In genomic region chr1:87265786-87266185, GRCh38 we compare ENCODE assay signal across 32 cellular contexts.
"Had no signal": no experiment of that assay in that cellular context is flagged by ENCODE, and none has a peak within 500 bp of the region (broad histone marks: within the 10 kb centered on the region; RNA-seq: fewer than 3 reads in every experiment).

No MANE protein-coding gene starts in this region.

- H3K4me1 ChIP-seq: adrenal gland, ascending aorta, body of pancreas, breast epithelium had no signal

- H3K9me3 ChIP-seq: adrenal gland, ascending aorta, body of pancreas, breast epithelium had no signal

- H3K27me3 ChIP-seq: adrenal gland, ascending aorta, body of pancreas, brain microvascular endothelial cell, breast epithelium, cardiac muscle cell had no signal

- H3K27ac ChIP-seq: adrenal gland, ascending aorta, body of pancreas, brain microvascular endothelial cell, breast epithelium, cardiac muscle cell had no signal

- ATAC-seq: activated naive CD4-positive, alpha-beta T cell treated with anti-CD3 and anti-CD28 coated beads, Interleukin-2, amount 50 U/mL, for 72 hours; activated naive CD8-positive, alpha-beta T cell treated with anti-CD3 and anti-CD28 coated beads, Interleukin-2, amount 50 U/mL, for 24 hours; activated T-cell treated with anti-CD3 and anti-CD28 coated beads, Interleukin-2, amount 50 U/mL, for 4 hours; activated T-cell treated with anti-CD3 and anti-CD28 coated beads, Interleukin-2, amount 50 U/mL, for 72 hours; activated T-helper 17 cell treated with anti-CD3 and anti-CD28 coated beads, Interleukin-2, amount 50 U/mL, for 72 hours; body of pancreas had no signal

- H3K4me3 ChIP-seq: adrenal gland, ascending aorta, body of pancreas, breast epithelium, cardiac muscle cell had no signal

- H3K36me3 ChIP-seq: adrenal gland, ascending aorta, brain microvascular endothelial cell, breast epithelium, cardiac muscle cell had no signal

- DNase-seq: activated effector memory CD4-positive, alpha-beta T cell treated with anti-CD3 and anti-CD28 coated beads, Interleukin-2, amount 50 U/mL, for 16 hours; activated effector memory CD4-positive, alpha-beta T cell treated with Interleukin-2 at 50 U/mL for 16 hours; activated gamma-delta T cell; activated gamma-delta T cell treated with Interleukin-2 at 50 U/mL for 16 hours; activated naive CD4-positive, alpha-beta T cell; activated naive CD4-positive, alpha-beta T cell treated with anti-CD3 and anti-CD28 coated beads for 36 hours; activated naive CD4-positive, alpha-beta T cell treated with anti-CD3 and anti-CD28 coated beads, Interleukin-2, amount 10 ng/mL, durations not matched to agents 7 days and 5 days; activated naive CD4-positive, alpha-beta T cell treated with anti-CD3 and anti-CD28 coated beads, Interleukin-2, amount 50 U/mL, for 16 hours; activated naive CD4-positive, alpha-beta T cell treated with Interleukin-2 at 50 U/mL for 16 hours; activated naive CD8-positive, alpha-beta T cell treated with anti-CD3 and anti-CD28 coated beads for 36 hours; activated naive CD8-positive, alpha-beta T cell treated with anti-CD3 and anti-CD28 coated beads, Interleukin-2, amount 10 ng/mL, durations not matched to agents 7 days and 5 days; activated naive CD8-positive, alpha-beta T cell treated with anti-CD3 and anti-CD28 coated beads, Interleukin-2, amount 50 U/mL, for 24 hours; activated T-cell treated with anti-CD3 and anti-CD28 coated beads, Interleukin-2, amount 50 U/mL, for 1 hour; activated T-cell treated with anti-CD3 and anti-CD28 coated beads, Interleukin-2, amount 50 U/mL, for 24 hours; activated T-cell treated with anti-CD3 and anti-CD28 coated beads, Interleukin-2, amount 50 U/mL, for 4 hours; activated T-cell treated with anti-CD3 and anti-CD28 coated beads, Interleukin-2, amount 50 U/mL, for 48 hours; activated T-cell treated with anti-CD3 and anti-CD28 coated beads, Interleukin-2, amount 50 U/mL, for 72 hours; adrenal gland; amniotic stem cell; amygdala; anterior cingulate cortex; aorta; body of pancreas; brain microvascular endothelial cell; caudate nucleus; central memory CD4-positive, alpha-beta T cell; cerebellar nuclear complex had no signal
